Comparison of ENCODE assay signal across 8 cellular contexts in the genomic region with DNA sequence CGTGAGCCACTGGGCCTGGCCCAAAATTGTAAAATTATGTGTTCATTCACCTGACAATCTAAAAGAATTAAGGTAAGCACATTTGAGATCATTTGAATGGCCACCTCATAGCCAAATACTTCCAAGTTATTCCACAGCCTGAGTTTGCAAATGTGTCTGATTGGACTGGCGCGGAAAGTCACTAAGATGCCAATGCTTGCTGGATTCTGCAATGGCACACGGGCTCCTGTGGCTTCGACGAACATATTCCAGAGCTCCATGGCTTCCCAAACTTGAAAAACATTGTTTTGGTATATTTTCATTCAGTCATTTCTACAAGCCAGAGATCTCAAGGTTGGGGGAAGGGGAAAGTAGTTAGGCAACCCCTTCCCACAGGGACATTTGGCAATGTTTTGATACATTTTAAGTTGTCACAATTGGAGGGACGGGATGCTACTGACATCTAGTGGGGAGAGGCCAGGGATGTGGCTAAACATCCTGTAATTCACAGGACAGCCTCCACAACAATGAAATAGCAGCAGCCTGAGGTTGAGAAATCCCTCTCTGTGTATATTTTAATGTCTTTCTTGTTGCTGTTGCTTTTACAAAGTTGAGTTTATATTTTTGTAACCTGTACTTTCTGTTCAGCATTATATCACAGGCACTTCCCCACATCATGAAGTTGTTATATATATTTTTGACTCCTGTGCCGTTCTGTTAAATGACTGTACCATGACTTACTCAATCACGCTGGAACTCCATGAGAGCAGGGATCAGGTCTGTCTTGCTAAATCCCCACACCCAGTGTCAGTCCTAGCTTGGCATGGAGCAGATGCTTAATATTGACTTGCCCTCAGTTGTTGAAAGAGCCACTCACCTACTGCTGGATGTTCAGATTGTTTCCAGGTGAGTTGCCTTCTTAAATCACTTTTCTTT. TPM values are rescaled to one million over a fixed set of nuclear protein-coding genes. Genes with fewer than 3 reads are reported as not detected.
DNase-seq lines count a peak whose midpoint lies in the region; ATAC-seq, FAIRE-seq and TF ChIP-seq lines count a peak whose summit lies in the region.

No MANE protein-coding gene starts in this region.

- DNase-seq in AG08395 (ENCODE audit: low spot score) (peak; percentile 55), GM12892 (ENCODE audit: insufficient read length) (no peak), NCI-H774 (lab: John Stamatoyannopoulos, UW) (peak; percentile 9), Right ventricle myocardium superior (no peak), renal cortical epithelial cell (ENCODE audit: low read depth) (peak; percentile 50), posterior vena cava (ENCODE audit: low spot score) (no peak)
- peak; percentile 46 for DNase-seq in activated T-cell treated with anti-CD3 and anti-CD28 coated beads, Interleukin-2, amount 50 U/mL, for 48 hours

- intact Hi-C loops in Right ventricle myocardium superior (cut with DNase I): loop anchor here (5.0 kb wide), 1 partner anchor 1435 kb away; no protein-coding TSS in a partner anchor
- intact Hi-C loops in posterior vena cava (cut with DNase I): no loop called here

- TF ChIP-seq POLR2A in GM12892 (IDR thresholded peaks at IDR 0.05; ENCODE audit: low read depth, low read length): no peak

- FAIRE-seq in GM12892 (lab: Jason Lieb, UNC): peak; percentile 21

- peak; percentile 85 for ATAC-seq in HG03378 (IDR thresholded peaks at IDR 0.05; ENCODE audit: unreplicated experiment)
- peak; percentile 71 for ATAC-seq in Right ventricle myocardium superior (ENCODE audit: poor library complexity)

RNA-seq across cellular contexts. Expression of a gene that starts 56.9 kb away (rescaled TPM):
- polyA plus RNA-seq in GM12892 (2012; ENCODE audit: missing spikeins): 2.8 TPM
- total RNA-seq in Right ventricle myocardium superior: 10.3 TPM
- 9.9 and 41.9 TPM in 2 replicates for total RNA-seq in renal cortical epithelial cell
- 1 to 10 TPM in 1 of 2 donors, under 1 TPM in 1; 0.93 to 3.0 TPM for total RNA-seq in posterior vena cava

RNA-seq across cellular contexts. Expression of a gene that starts 57.3 kb away (rescaled TPM):
- polyA plus RNA-seq in GM12892 (2012; ENCODE audit: missing spikeins): 24.8 TPM
- 5.8 TPM for total RNA-seq in Right ventricle myocardium superior
- 1.7 and 30.8 TPM in 2 replicates for total RNA-seq in renal cortical epithelial cell
- total RNA-seq in posterior vena cava: under 1 TPM; 0.42 to 0.76 TPM

Comparison
In these comparisons a context has a peak if more than half of its experiments do, and no peak if none do; other contexts are left out.
1. DNase-seq: peak in AG08395 (single experiment), NCI-H774 (single experiment), activated T-cell treated with anti-CD3 and anti-CD28 coated beads, Interleukin-2, amount 50 U/mL, for 48 hours (2 of 2) and renal cortical epithelial cell (single experiment); none in GM12892 (single experiment), Right ventricle myocardium superior (single experiment) and posterior vena cava (single experiment).